In the genomic region with DNA sequence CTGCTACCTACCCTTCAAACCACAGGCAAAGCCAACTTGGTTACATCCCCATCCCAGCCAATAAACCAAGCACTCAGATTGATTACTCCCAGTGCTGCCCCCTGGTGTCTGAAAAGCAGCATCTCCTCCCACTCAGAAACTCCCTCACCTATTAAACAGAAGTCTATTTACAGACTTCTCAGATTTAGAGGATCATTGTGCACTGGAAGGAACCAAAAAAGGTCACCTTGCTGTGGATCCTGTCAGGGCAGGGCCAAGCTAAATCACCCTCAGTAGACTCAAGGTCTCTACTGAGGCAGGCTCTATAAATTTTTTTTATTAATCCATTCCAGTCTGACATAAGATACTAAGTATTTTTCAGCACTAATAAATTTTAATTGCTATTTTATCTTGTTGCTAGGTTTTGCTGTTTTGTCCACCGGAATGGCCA, we compare ENCODE assay signal across 8 cellular contexts. TPM values are rescaled to one million over a fixed set of nuclear protein-coding genes. Genes with fewer than 3 reads are reported as not detected.
DNase-seq lines count a peak whose midpoint lies in the region; ATAC-seq and TF ChIP-seq lines count a peak whose summit lies in the region.

No MANE protein-coding gene starts in this region.

- no peak overlapping the region for H3K27ac Mint-ChIP-seq in activated CD4-positive, alpha-beta memory T cell treated with anti-CD3 and anti-CD28 coated beads, Interleukin-2, amount 10 ng/mL, durations not matched to agents 7 days and 5 days

- H3K4me3 ChIP-seq in BE2C (ENCODE audit: low read depth, low read length) (no peak overlapping the region), HL-60 (replicated peaks; ENCODE audit: insufficient read depth, low read length) (no peak overlapping the region)

- no peaks in the 10 kb centered on the region for H3K27me3 Mint-ChIP-seq in activated CD4-positive, alpha-beta memory T cell treated with anti-CD3 and anti-CD28 coated beads, Interleukin-2, amount 10 ng/mL, durations not matched to agents 7 days and 5 days

- no peak overlapping the region for H3K4me3 Mint-ChIP-seq in activated CD4-positive, alpha-beta memory T cell treated with anti-CD3 and anti-CD28 coated beads, Interleukin-2, amount 10 ng/mL, durations not matched to agents 7 days and 5 days

- peaks cover 48% of the 10 kb centered on the region for H3K36me3 Mint-ChIP-seq in activated CD4-positive, alpha-beta memory T cell treated with anti-CD3 and anti-CD28 coated beads, Interleukin-2, amount 10 ng/mL, durations not matched to agents 7 days and 5 days (ENCODE audit: low read depth)

- no peak for ATAC-seq in GM21723 (IDR thresholded peaks at IDR 0.05; ENCODE audit: unreplicated experiment)

- CTCF ChIA-PET in activated CD4-positive, alpha-beta memory T cell treated with anti-CD3 and anti-CD28 coated beads, Interleukin-2, amount 10 ng/mL, durations not matched to agents 7 days and 5 days (lab: Charles Lee), result interaction anchor here (0.8 to 10.5 kb wide), 7 partner anchors 9 to 96 kb away, joined by 3 to 144 read pairs (median 4); no protein-coding TSS in a partner anchor

- H3K27me3 ChIP-seq in BE2C (no peaks in the 10 kb centered on the region), HL-60 (ENCODE audit: insufficient read depth, poor library complexity, severe bottlenecking) (no peaks in the 10 kb centered on the region)

- H3K4me1 ChIP-seq in BE2C, result no peaks in the 10 kb centered on the region

- peak; percentile 94 for TF ChIP-seq CTCF in BE2C (IDR thresholded peaks at IDR 0.05; ENCODE audit: low read depth, low read length)
- TF ChIP-seq CTCF in HL-60 (IDR thresholded peaks at IDR 0.05; ENCODE audit: insufficient read depth, low read length), result peak; percentile 63

- H3K9me3 ChIP-seq in BE2C, result no peaks in the 10 kb centered on the region

- peaks cover 85% of the 10 kb centered on the region for H3K36me3 ChIP-seq in BE2C

- POLR2A ChIA-PET in activated CD4-positive, alpha-beta memory T cell treated with anti-CD3 and anti-CD28 coated beads, Interleukin-2, amount 10 ng/mL, durations not matched to agents 7 days and 5 days (lab: Charles Lee), result interaction anchor here (1.0 to 1.5 kb wide), 3 partner anchors 22 to 86 kb away, joined by 3 to 4 read pairs (median 3); no protein-coding TSS in a partner anchor

- H3K27ac ChIP-seq in HL-60 (replicated peaks), result no peak overlapping the region

- no peaks in the 10 kb centered on the region for H3K9me3 Mint-ChIP-seq in activated CD4-positive, alpha-beta memory T cell treated with anti-CD3 and anti-CD28 coated beads, Interleukin-2, amount 10 ng/mL, durations not matched to agents 7 days and 5 days

- peak; percentile 83 for DNase-seq in BE2C
- DNase-seq in HL-60 (ENCODE audit: low read depth in 1 of 2, low spot score in 1 of 2), result peak; percentile 23 to 67
- peak; percentile 54 for DNase-seq in NCI-H774 (lab: John Stamatoyannopoulos, UW)
- DNase-seq in activated CD4-positive, alpha-beta memory T cell treated with anti-CD3 and anti-CD28 coated beads, Interleukin-2, amount 10 ng/mL, durations not matched to agents 7 days and 5 days, result peak; percentile 69
- DNase-seq in effector CD8-positive, alpha-beta T cell (lab: John Stamatoyannopoulos, UW), result peak; percentile 53
- DNase-seq in medulla oblongata (ENCODE audit: extremely low spot score), result peak; percentile 77
- DNase-seq in stimulated activated CD8-positive, alpha-beta memory T cell treated with anti-CD3 and anti-CD28 coated beads, Interleukin-12 subunit alpha, Interleukin-12 subunit beta, amount 100 ng/mL, for 24 hours (ENCODE audit: extremely low read depth), result peak; percentile 21

- no peaks in the 10 kb centered on the region for H3K4me1 Mint-ChIP-seq in activated CD4-positive, alpha-beta memory T cell treated with anti-CD3 and anti-CD28 coated beads, Interleukin-2, amount 10 ng/mL, durations not matched to agents 7 days and 5 days

RNA-seq across cellular contexts. Expression of gene HIGD1B, which starts 17.6 kb away (rescaled TPM):
- polyA plus RNA-seq in BE2C (2012; ENCODE audit: insufficient read depth, insufficient read length, low read depth), result 1.2 TPM
- not detected for total RNA-seq in activated CD4-positive, alpha-beta memory T cell treated with anti-CD3 and anti-CD28 coated beads, Interleukin-2, amount 10 ng/mL, durations not matched to agents 7 days and 5 days

RNA-seq across cellular contexts. Expression of gene EFTUD2, which starts 34.0 kb away (rescaled TPM):
- 225 TPM for polyA plus RNA-seq in BE2C (2012; ENCODE audit: insufficient read depth, insufficient read length, low read depth)
- total RNA-seq in activated CD4-positive, alpha-beta memory T cell treated with anti-CD3 and anti-CD28 coated beads, Interleukin-2, amount 10 ng/mL, durations not matched to agents 7 days and 5 days, result 100 to 1,000 TPM; 102 to 114 TPM

RNA-seq across cellular contexts. Expression of gene GJC1, which starts 35.2 kb away (rescaled TPM):
- polyA plus RNA-seq in BE2C (2012; ENCODE audit: insufficient read depth, insufficient read length, low read depth), result 6.2 TPM
- under 1 TPM; 0.78 to 0.88 TPM for total RNA-seq in activated CD4-positive, alpha-beta memory T cell treated with anti-CD3 and anti-CD28 coated beads, Interleukin-2, amount 10 ng/mL, durations not matched to agents 7 days and 5 days

RNA-seq across cellular contexts. Expression of gene GFAP, which starts 50.1 kb away (rescaled TPM):
- polyA plus RNA-seq in BE2C (2012; ENCODE audit: insufficient read depth, insufficient read length, low read depth), result 17.7 TPM
- total RNA-seq in activated CD4-positive, alpha-beta memory T cell treated with anti-CD3 and anti-CD28 coated beads, Interleukin-2, amount 10 ng/mL, durations not matched to agents 7 days and 5 days, result not detected

Comparison
In these comparisons a context has a peak if more than half of its experiments do, and no peak if none do; other contexts are left out.
1. DNase-seq: peak in every context shown above with its lines; median percentile 83 in BE2C; 77 in medulla oblongata; 69 in activated CD4-positive, alpha-beta memory T cell treated with anti-CD3 and anti-CD28 coated beads, Interleukin-2, amount 10 ng/mL, durations not matched to agents 7 days and 5 days; 54 in NCI-H774; 53 in effector CD8-positive, alpha-beta T cell; 45 in HL-60; 21 in stimulated activated CD8-positive, alpha-beta memory T cell treated with anti-CD3 and anti-CD28 coated beads, Interleukin-12 subunit alpha, Interleukin-12 subunit beta, amount 100 ng/mL, for 24 hours.